In genomic region chr10:15245530-15245929, GRCh38 we compare ENCODE assay signal across 1 cellular context.
TF ChIP-seq lines count a peak whose summit lies in the region.

No MANE protein-coding gene starts in this region.

TF ChIP-seq in K562, 482 proteins besides CTCF, POLR2A, EP300 and RAD21 (continued from another document):
- TF ChIP-seq CTCFL (IDR thresholded peaks at IDR 0.05; ENCODE audit: borderline replicate concordance, insufficient read depth, low read depth, low read length, poor library complexity, severe bottlenecking) = peak; percentile 67
- TF ChIP-seq RB1 (IDR thresholded peaks at IDR 0.05; ENCODE audit: low read depth) = no peak
- no peak for TF ChIP-seq FOXK2 (conservative IDR thresholded peaks at IDR 0.05 in 1 of 2, IDR thresholded peaks at IDR 0.05 in 1 of 2; ENCODE audit: low read depth in 2 of 2)
- no peak for TF ChIP-seq KLF10 (CRISPR knock-in tag; IDR thresholded peaks at IDR 0.05)
- TF ChIP-seq MTA1 (IDR thresholded peaks at IDR 0.05; ENCODE audit: borderline replicate concordance) = no peak
- no peak for TF ChIP-seq ZNF140 (CRISPR knock-in tag; IDR thresholded peaks at IDR 0.05)
- TF ChIP-seq RFX1 (IDR thresholded peaks at IDR 0.05) = no peak
- no peak for TF ChIP-seq THRB (CRISPR knock-in tag; conservative IDR thresholded peaks at IDR 0.05)
- TF ChIP-seq POLR2AphosphoS2 (IDR thresholded peaks at IDR 0.05; ENCODE audit: low read length) = no peak
- TF ChIP-seq ZFPM2 (CRISPR knock-in tag; IDR thresholded peaks at IDR 0.05) = no peak
- no peak for TF ChIP-seq HSF4 (CRISPR knock-in tag; IDR thresholded peaks at IDR 0.05; ENCODE audit: borderline replicate concordance)
- TF ChIP-seq RNF2 (IDR thresholded peaks at IDR 0.05) = no peak
- peak; percentile 51; the same call in 1 of the 2 replicates for TF ChIP-seq SMC3 (conservative IDR thresholded peaks at IDR 0.05; ENCODE audit: insufficient read depth, low read depth, low read length)
- TF ChIP-seq KLF16 (IDR thresholded peaks at IDR 0.05) = peak; percentile 30; the same call in 1 of the 2 replicates
- peak in 1 of 2 experiments; percentile 17; a peak in 1 of 4 replicates for TF ChIP-seq TEAD1 (CRISPR knock-in tag; IDR thresholded peaks at IDR 0.05)
- TF ChIP-seq KLF1 (tag; IDR thresholded peaks at IDR 0.05) = no peak
